In the genomic region with DNA sequence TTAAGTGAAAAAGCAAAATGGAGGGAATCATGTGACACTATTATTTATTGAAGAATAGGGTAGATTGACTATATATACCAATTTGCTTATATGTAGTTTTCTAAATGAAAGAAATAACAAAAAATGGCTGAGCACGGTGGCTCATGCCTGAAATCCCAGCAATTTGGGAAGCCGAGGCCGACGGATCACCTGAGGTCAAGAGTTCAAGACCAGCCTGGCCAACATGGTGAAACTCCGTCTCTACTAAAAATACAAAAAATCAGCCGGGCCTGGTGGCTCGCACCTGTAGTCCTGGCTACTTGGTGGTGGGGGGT, we compare ENCODE assay signal across 12 cellular contexts. TPM values are rescaled to one million over a fixed set of nuclear protein-coding genes. Genes with fewer than 3 reads are reported as not detected.
"Had no signal": no experiment of that assay in that cellular context is flagged by ENCODE, and none has a peak within 500 bp of the region (broad histone marks: within the 10 kb centered on the region; RNA-seq: fewer than 3 reads in every experiment).

No MANE protein-coding gene starts in this region.

- ATAC-seq: GM23338, HCT116 had no signal

- H3K9me3 ChIP-seq: HAP-1 had no signal

- H3K4me1 ChIP-seq: HAP-1 had no signal

- H3K27ac ChIP-seq: GM23248 had no signal

- H3K36me3 ChIP-seq: HAP-1 had no signal

- FAIRE-seq: H1, H54 had no signal

- H2AFZ ChIP-seq: GM23248, GM23338 had no signal

- DNase-seq: GM23248, GOT3, H7, H9, HCEC 1CT, HFFc6 had no signal

- H3K4me3 ChIP-seq: GM23248, GM23338, HAP-1 had no signal

- H3K4me2 ChIP-seq: GM23338 had no signal

- H3K9ac ChIP-seq: GM23248 had no signal

RNA-seq across cellular contexts. Expression of a gene that starts 59.3 kb away (rescaled TPM):
- total RNA-seq: GM23248, H4, HFFc6 had no signal
- polyA plus RNA-seq: GM23248 had no signal
